ENCODE assay signal across 9 cellular contexts in the genomic region with DNA sequence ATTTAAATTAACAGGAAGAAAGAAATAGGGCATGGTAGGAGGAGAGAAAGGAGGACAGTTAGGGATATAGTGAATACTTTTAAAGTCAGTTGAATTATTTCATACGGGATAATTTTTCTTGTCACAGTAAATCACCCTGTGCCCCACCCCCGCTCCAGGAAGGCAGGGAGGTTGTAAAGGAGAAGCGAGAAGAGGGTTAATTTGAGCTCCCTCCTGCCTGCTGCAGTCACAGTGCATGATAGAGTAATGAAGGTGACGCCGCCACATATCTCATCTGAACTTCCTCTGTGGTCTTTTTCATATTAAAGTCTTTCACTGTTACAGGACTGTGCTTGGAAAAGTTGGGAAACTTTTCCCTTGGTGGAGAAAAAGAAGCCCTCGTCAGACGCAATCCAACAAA. TPM values are rescaled to one million over a fixed set of nuclear protein-coding genes. Genes with fewer than 3 reads are reported as not detected.
A peak's percentile ranks its signal among the peaks of the same experiment; 100 is the strongest.
DNase-seq lines count a peak whose midpoint lies in the region; ATAC-seq and TF ChIP-seq lines count a peak whose summit lies in the region.
"Had no signal": no experiment of that assay in that cellular context is flagged by ENCODE, and none has a peak within 500 bp of the region (broad histone marks: within the 10 kb centered on the region; RNA-seq: fewer than 3 reads in every experiment).

No MANE protein-coding gene starts in this region.

- H3K36me3 ChIP-seq in esophagus muscularis mucosa (no peaks in the 10 kb centered on the region), osteoblast (ENCODE audit: insufficient read depth, low read length) (no peaks in the 10 kb centered on the region)

- intact Hi-C loops in esophagus muscularis mucosa (cut with DNase I) = no loop called here

- no peaks in the 10 kb centered on the region for H4K20me1 ChIP-seq in osteoblast (ENCODE audit: insufficient read depth, low read length)

- no peak for TF ChIP-seq EP300 in esophagus muscularis mucosa (IDR thresholded peaks at IDR 0.05)

- H2AFZ ChIP-seq in osteoblast (ENCODE audit: low read length) = peak overlapping the region; percentile 97

- H3K79me2 ChIP-seq in osteoblast (ENCODE audit: insufficient read depth, low read length) = no peaks in the 10 kb centered on the region

- DNase-seq in GM13976 (ENCODE audit: low spot score) (peak; percentile 24), RKO (ENCODE audit: low spot score) (peak; percentile 63), esophagus muscularis mucosa (ENCODE audit: extremely low spot score) (no peak), osteoblast (ENCODE audit: insufficient read length, low spot score, missing footprints) (no peak), GM19238 (ENCODE audit: insufficient read length, low spot score) (no peak), middle frontal gyrus (ENCODE audit: extremely low spot score, low spot score) (no peak), NCI-H345 (lab: John Stamatoyannopoulos, UW) (no peak)

- H3K9me3 ChIP-seq in esophagus muscularis mucosa (no peaks in the 10 kb centered on the region), osteoblast (ENCODE audit: low read depth, low read length) (no peaks in the 10 kb centered on the region)

- H3K4me3 ChIP-seq in esophagus muscularis mucosa = peak overlapping the region; percentile 64 to 96 (median 88)
- H3K4me3 ChIP-seq in osteoblast (ENCODE audit: insufficient read depth, low read length) = peak overlapping the region; percentile 77
- H3K4me3 ChIP-seq: K562 had no signal

- ATAC-seq in GM18498 (IDR thresholded peaks at IDR 0.05; ENCODE audit: unreplicated experiment) = no peak

- H3K27me3 ChIP-seq in esophagus muscularis mucosa = no peaks in the 10 kb centered on the region
- H3K27me3 ChIP-seq in osteoblast (ENCODE audit: insufficient read depth, low read length) = peaks cover 28% of the 10 kb centered on the region

- TF ChIP-seq POLR2A in esophagus muscularis mucosa (IDR thresholded peaks at IDR 0.05; ENCODE audit: low read depth) = no peak

- peak overlapping the region; percentile 99 for H3K4me2 ChIP-seq in osteoblast (ENCODE audit: insufficient read depth, low read length)

- in situ Hi-C loops in GM13976 (cut with MboI; ENCODE audit: low sequenced_read_pairs, unreplicated experiment) = no loop called here

- H3K27ac ChIP-seq in esophagus muscularis mucosa (replicated peaks in 1 of 4) (peak overlapping the region; percentile 79 to 95 (median 95)), osteoblast (ENCODE audit: low read depth, low read length) (peak overlapping the region; percentile 65)

- 3% methylated on average over 7 of the region's 7 CpGs for WGBS in esophagus muscularis mucosa

- H3K4me1 ChIP-seq in esophagus muscularis mucosa = peaks cover 13 to 36% (median 28%) of the 10 kb centered on the region in 4 donors
- peaks cover 18% of the 10 kb centered on the region for H3K4me1 ChIP-seq in osteoblast (ENCODE audit: insufficient read depth, low read length)

- TF ChIP-seq CTCF in GM13976 (IDR thresholded peaks at IDR 0.05; ENCODE audit: borderline replicate concordance, control extremely low read depth, extremely low read depth, insufficient read depth, missing control alignments) = no peak
- no peak for TF ChIP-seq CTCF in esophagus muscularis mucosa (IDR thresholded peaks at IDR 0.05)
- no peak for TF ChIP-seq CTCF in osteoblast (IDR thresholded peaks at IDR 0.05; ENCODE audit: extremely low read depth, low read depth, low read length)

RNA-seq across cellular contexts. Expression of a gene that starts 0.9 kb away (rescaled TPM):
- 10 to 100 TPM; 22.0 to 37.4 (median 27.8) TPM for total RNA-seq in esophagus muscularis mucosa
- total RNA-seq in osteoblast = 13.3 and 14.5 TPM in 2 replicates
- total RNA-seq: K562 had no signal

Comparison
In these comparisons a context has a peak if more than half of its experiments do, and no peak if none do; other contexts are left out.
1. DNase-seq: peak in GM13976 (single experiment) and RKO (single experiment); none in esophagus muscularis mucosa (single experiment), osteoblast (single experiment), GM19238 (single experiment), middle frontal gyrus (single experiment) and NCI-H345 (single experiment).